In genomic region chr16:51987519-51987918, GRCh38 we compare ENCODE assay signal across 27 cellular contexts.
"Had no signal": no experiment of that assay in that cellular context is flagged by ENCODE, and none has a peak within 500 bp of the region (broad histone marks: within the 10 kb centered on the region; RNA-seq: fewer than 3 reads in every experiment).

No MANE protein-coding gene starts in this region.

- H3K27me3 ChIP-seq: colonic mucosa, esophagus squamous epithelium, gastrocnemius medialis had no signal

- H3K4me3 ChIP-seq: colonic mucosa, coronary artery, dorsolateral prefrontal cortex, esophagus muscularis mucosa, esophagus squamous epithelium, gastrocnemius medialis, gastroesophageal sphincter, heart left ventricle, heart right ventricle had no signal

- ATAC-seq: effector memory CD8-positive, alpha-beta T cell; esophagus mucosa; foreskin keratinocyte; gastrocnemius medialis; gastroesophageal sphincter; heart left ventricle; heart right ventricle had no signal

- H3K27ac ChIP-seq: colonic mucosa, coronary artery, dorsolateral prefrontal cortex, epithelial cell of prostate, esophagus muscularis mucosa, esophagus squamous epithelium, foreskin keratinocyte, gastrocnemius medialis, gastroesophageal sphincter, heart left ventricle, heart right ventricle had no signal

- H3K36me3 ChIP-seq: colonic mucosa, esophagus muscularis mucosa, esophagus squamous epithelium, gastrocnemius medialis, gastroesophageal sphincter, heart left ventricle, heart right ventricle had no signal

- FAIRE-seq: colon, endometrium, endothelial cell of umbilical vein had no signal

- DNase-seq: colonic mucosa; cortex of kidney; dermis blood vessel endothelial cell; dorsolateral prefrontal cortex; effector CD4-positive, alpha-beta T cell; effector CD8-positive, alpha-beta T cell; effector memory CD4-positive, alpha-beta T cell; effector memory CD8-positive, alpha-beta T cell; endodermal cell; erythroblast; esophagus squamous epithelium; foreskin fibroblast; foreskin keratinocyte; foreskin melanocyte; gastrocnemius medialis; glutamatergic neuron; head of caudate nucleus; heart left ventricle; heart right ventricle had no signal

- H3K4me1 ChIP-seq: colonic mucosa, esophagus muscularis mucosa, esophagus squamous epithelium, foreskin keratinocyte, gastrocnemius medialis, gastroesophageal sphincter, heart left ventricle, heart right ventricle had no signal

- H3K9me3 ChIP-seq: colonic mucosa, esophagus muscularis mucosa, esophagus squamous epithelium, gastrocnemius medialis, gastroesophageal sphincter, heart left ventricle had no signal
